In genomic region chrX:124217289-124218251, GRCh38 we compare ENCODE assay signal across 8 cellular contexts.
DNase-seq lines count a peak whose midpoint lies in the region; ATAC-seq and TF ChIP-seq lines count a peak whose summit lies in the region.

No MANE protein-coding gene starts in this region.

- H3K4me3 Mint-ChIP-seq in Calu3 (ENCODE audit: low read depth, unreplicated experiment), result no peak overlapping the region

- H3K4me1 Mint-ChIP-seq in Calu3 (ENCODE audit: low read depth, unreplicated experiment), result no peaks in the 10 kb centered on the region

- H3K9me3 ChIP-seq in left ventricle myocardium inferior (replicated peaks), result no peaks in the 10 kb centered on the region

- H3K9me3 Mint-ChIP-seq in Calu3 (ENCODE audit: low read depth, unreplicated experiment), result no peaks in the 10 kb centered on the region

- TF ChIP-seq CTCF in left ventricle myocardium inferior (IDR thresholded peaks at IDR 0.05; ENCODE audit: borderline replicate concordance) (no peak), Calu3 (IDR thresholded peaks at IDR 0.05; ENCODE audit: unreplicated experiment) (no peak)

- peaks cover 3% of the 10 kb centered on the region for H3K4me1 ChIP-seq in left ventricle myocardium inferior

- intact Hi-C loops in left ventricle myocardium inferior (cut with micrococcal nuclease) (no loop called here), Calu3 (cut with micrococcal nuclease; ENCODE audit: unreplicated experiment) (loop anchor here (10.0 kb wide), 1 partner anchor 157 kb away; no protein-coding TSS in a partner anchor)

- no peak overlapping the region for H3K27ac Mint-ChIP-seq in Calu3 (ENCODE audit: unreplicated experiment)

- H3K27me3 Mint-ChIP-seq in Calu3 (ENCODE audit: unreplicated experiment), result peaks cover 51% of the 10 kb centered on the region

- no peak overlapping the region for H3K4me3 ChIP-seq in left ventricle myocardium inferior

- DNase-seq in NCI-H2081 (lab: John Stamatoyannopoulos, UW) (peak; percentile 34 to 40), NCI-H2081 treated with DMSO at 0.1 percent for 48 hours (lab: John Stamatoyannopoulos, UW) (no peak), NCI-H526 treated with DMSO at 0.1 percent for 48 hours (lab: John Stamatoyannopoulos, UW) (peak; percentile 27), left ventricle myocardium inferior (no peak), Calu3 (no peak)
- peak; percentile 62 for DNase-seq in activated T-cell treated with anti-CD3 and anti-CD28 coated beads, Interleukin-2, amount 50 U/mL, for 1 hour
- DNase-seq in stimulated activated CD8-positive, alpha-beta memory T cell treated with anti-CD3 and anti-CD28 coated beads, Interleukin-15, amount 100 ng/mL, for 48 hours (ENCODE audit: low read depth in 2 of 2), result peak; percentile 57 to 59

- no peaks in the 10 kb centered on the region for H3K36me3 ChIP-seq in left ventricle myocardium inferior

- ATAC-seq in HG02870 (IDR thresholded peaks at IDR 0.05; ENCODE audit: unreplicated experiment), result peak; percentile 70

- CTCF ChIA-PET in Calu3 (lab: Charles Lee), result interaction anchor here (0.5 to 0.6 kb wide), 2 partner anchors 440 to 720 kb away, joined by 3 to 4 read pairs; no protein-coding TSS in a partner anchor

- no peaks in the 10 kb centered on the region for H3K27me3 ChIP-seq in left ventricle myocardium inferior (ENCODE audit: low read depth)

- H3K27ac ChIP-seq in left ventricle myocardium inferior (replicated peaks), result peak overlapping the region; percentile 69

- BruUV-seq in Calu3 (replicated peaks; lab: Mats Ljungman, UMichigan), result no TSS peak

- H3K36me3 Mint-ChIP-seq in Calu3 (ENCODE audit: insufficient read depth, unreplicated experiment), result no peaks in the 10 kb centered on the region

Comparison
In these comparisons a context has a peak if more than half of its experiments do, and no peak if none do; other contexts are left out.
1. DNase-seq: peak in NCI-H2081 (2 of 2), NCI-H526 treated with DMSO at 0.1 percent for 48 hours (single experiment), activated T-cell treated with anti-CD3 and anti-CD28 coated beads, Interleukin-2, amount 50 U/mL, for 1 hour (single experiment) and stimulated activated CD8-positive, alpha-beta memory T cell treated with anti-CD3 and anti-CD28 coated beads, Interleukin-15, amount 100 ng/mL, for 48 hours (2 of 2); none in NCI-H2081 treated with DMSO at 0.1 percent for 48 hours (single experiment), left ventricle myocardium inferior (single experiment) and Calu3 (single experiment).